ENCODE assay signal across 8 cellular contexts in genomic region chr9:127569819-127570401, GRCh38. TPM values are rescaled to one million over a fixed set of nuclear protein-coding genes. Genes with fewer than 3 reads are reported as not detected.
DNase-seq lines count a peak whose midpoint lies in the region; ATAC-seq lines count a peak whose summit lies in the region.

No MANE protein-coding gene starts in this region.

- H3K9me3 Mint-ChIP-seq in activated T-helper 17 cell treated with anti-CD3 and anti-CD28 coated beads, Interleukin-2, amount 50 U/mL, for 72 hours, result no peaks in the 10 kb centered on the region
- no peaks in the 10 kb centered on the region for H3K9me3 Mint-ChIP-seq in stimulated activated naive B cell treated with anti-CD40 and anti-IgM and Interleukin-4, amounts not matched to agents 10 μg/mL and 1 μg/mL and 100 μg/mL, for 72 hours

- H3K27ac Mint-ChIP-seq in activated T-helper 17 cell treated with anti-CD3 and anti-CD28 coated beads, Interleukin-2, amount 50 U/mL, for 72 hours, result peak overlapping the region; percentile 92
- H3K27ac Mint-ChIP-seq in stimulated activated naive B cell treated with anti-CD40 and anti-IgM and Interleukin-4, amounts not matched to agents 10 μg/mL and 1 μg/mL and 100 μg/mL, for 72 hours, result peak overlapping the region; percentile 59

- no peaks in the 10 kb centered on the region for H3K9me3 ChIP-seq in MG63

- DNase-seq in ELR (ENCODE audit: low read depth), result peak; percentile 58
- no peak for DNase-seq in MG63
- DNase-seq in stimulated activated naive B cell treated with anti-CD40 and anti-IgM and Interleukin-4, amounts not matched to agents 10 μg/mL and 1 μg/mL and 100 μg/mL, for 72 hours, result no peak
- DNase-seq in T1000 (lab: John Stamatoyannopoulos, UW), result no peak

- peak; percentile 69 for ATAC-seq in activated T-helper 17 cell treated with anti-CD3 and anti-CD28 coated beads, Interleukin-2, amount 50 U/mL, for 72 hours (replicated peaks)
- ATAC-seq in stimulated activated naive B cell treated with anti-CD40 and anti-IgM and Interleukin-4, amounts not matched to agents 10 μg/mL and 1 μg/mL and 100 μg/mL, for 72 hours (replicated peaks), result peak; percentile 56 to 73
- ATAC-seq in GM19035 (IDR thresholded peaks at IDR 0.05; ENCODE audit: unreplicated experiment), result no peak
- no peak for ATAC-seq in GM21515 (IDR thresholded peaks at IDR 0.05; ENCODE audit: unreplicated experiment)

- no peaks in the 10 kb centered on the region for H3K27me3 ChIP-seq in MG63

- H3K4me1 Mint-ChIP-seq in activated T-helper 17 cell treated with anti-CD3 and anti-CD28 coated beads, Interleukin-2, amount 50 U/mL, for 72 hours, result peaks cover 36% of the 10 kb centered on the region
- H3K4me1 Mint-ChIP-seq in stimulated activated naive B cell treated with anti-CD40 and anti-IgM and Interleukin-4, amounts not matched to agents 10 μg/mL and 1 μg/mL and 100 μg/mL, for 72 hours, result peaks cover 22 to 37% of the 10 kb centered on the region in 2 donors

- peaks cover 6% of the 10 kb centered on the region for H3K36me3 Mint-ChIP-seq in activated T-helper 17 cell treated with anti-CD3 and anti-CD28 coated beads, Interleukin-2, amount 50 U/mL, for 72 hours (ENCODE audit: low read depth)
- H3K36me3 Mint-ChIP-seq in stimulated activated naive B cell treated with anti-CD40 and anti-IgM and Interleukin-4, amounts not matched to agents 10 μg/mL and 1 μg/mL and 100 μg/mL, for 72 hours, result no peaks in the 10 kb centered on the region

- H3K36me3 ChIP-seq in MG63, result peaks cover 18% of the 10 kb centered on the region

- H3K27me3 Mint-ChIP-seq in activated T-helper 17 cell treated with anti-CD3 and anti-CD28 coated beads, Interleukin-2, amount 50 U/mL, for 72 hours, result no peaks in the 10 kb centered on the region
- peaks cover 0 to 9% of the 10 kb centered on the region in 2 donors for H3K27me3 Mint-ChIP-seq in stimulated activated naive B cell treated with anti-CD40 and anti-IgM and Interleukin-4, amounts not matched to agents 10 μg/mL and 1 μg/mL and 100 μg/mL, for 72 hours

- peak overlapping the region; percentile 88 for H3K4me3 Mint-ChIP-seq in activated T-helper 17 cell treated with anti-CD3 and anti-CD28 coated beads, Interleukin-2, amount 50 U/mL, for 72 hours
- peak overlapping the region; percentile 81 to 83 for H3K4me3 Mint-ChIP-seq in stimulated activated naive B cell treated with anti-CD40 and anti-IgM and Interleukin-4, amounts not matched to agents 10 μg/mL and 1 μg/mL and 100 μg/mL, for 72 hours

- peak overlapping the region; percentile 51 for H3K4me3 ChIP-seq in MG63
- peak overlapping the region; percentile 22 for H3K4me3 ChIP-seq in iPS-11a (ENCODE audit: low read depth, low read length)

RNA-seq across cellular contexts. Expression of gene STXBP1, which starts 42.2 kb away (rescaled TPM):
- 0.36 and 87.7 TPM in 2 replicates for total RNA-seq in MG63 (2014; rRNA removed; shearing (Covaris generic); ENCODE audit: low replicate concordance)
- total RNA-seq in activated T-helper 17 cell treated with anti-CD3 and anti-CD28 coated beads, Interleukin-2, amount 50 U/mL, for 72 hours, result 10 to 100 TPM; 14.7 to 17.1 TPM

Comparison
In these comparisons a context has a peak if more than half of its experiments do, and no peak if none do; other contexts are left out.
1. ATAC-seq: peak in activated T-helper 17 cell treated with anti-CD3 and anti-CD28 coated beads, Interleukin-2, amount 50 U/mL, for 72 hours (single experiment) and stimulated activated naive B cell treated with anti-CD40 and anti-IgM and Interleukin-4, amounts not matched to agents 10 μg/mL and 1 μg/mL and 100 μg/mL, for 72 hours (2 of 2); none in GM19035 (single experiment) and GM21515 (single experiment).